ENCODE assay signal across 25 cellular contexts in the genomic region with DNA sequence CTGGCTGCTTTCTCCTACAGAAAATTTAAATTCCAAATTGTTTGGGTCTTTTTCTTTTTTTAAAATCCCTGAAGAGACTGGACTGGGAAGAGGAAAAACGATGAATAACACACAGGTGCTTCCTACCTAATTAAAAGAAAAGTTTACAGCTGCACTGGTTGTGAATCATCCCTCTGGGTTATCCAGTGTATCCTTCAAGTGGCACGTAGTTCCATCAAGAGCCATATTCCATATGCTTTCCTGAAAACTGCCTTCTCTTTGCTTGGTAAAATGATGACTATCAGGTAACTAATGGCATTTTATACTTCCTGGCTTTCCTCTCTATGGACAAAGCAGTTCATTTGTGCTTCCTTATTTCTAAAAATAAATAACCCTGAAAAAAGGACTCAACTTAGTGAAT.
"Had no signal": no experiment of that assay in that cellular context is flagged by ENCODE, and none has a peak within 500 bp of the region (broad histone marks: within the 10 kb centered on the region; RNA-seq: fewer than 3 reads in every experiment).

No MANE protein-coding gene starts in this region.

- H3K9me3 ChIP-seq: Peyer's patch, SJCRH30, SK-N-SH had no signal

- H3K36me3 Mint-ChIP-seq: activated CD4-positive, alpha-beta memory T cell treated with anti-CD3 and anti-CD28 coated beads for 36 hours; activated naive CD8-positive, alpha-beta T cell had no signal

- H3K4me3 Mint-ChIP-seq: activated B cell treated with CpG ODN at 0.5 μM for 24 hours; activated CD4-positive, alpha-beta memory T cell treated with anti-CD3 and anti-CD28 coated beads for 36 hours; activated CD4-positive, alpha-beta T cell treated with anti-CD3 and anti-CD28 coated beads, Interleukin-2, amount 10 ng/mL, durations not matched to agents 24 days and 14 days; activated naive CD4-positive, alpha-beta T cell treated with anti-CD3 and anti-CD28 coated beads for 36 hours; activated naive CD8-positive, alpha-beta T cell; activated T-helper 17 cell treated with anti-CD3 and anti-CD28 coated beads, Interleukin-2, amount 50 U/mL, for 72 hours; brain; central memory CD8-positive, alpha-beta T cell had no signal

- H3K27me3 Mint-ChIP-seq: activated B cell treated with CpG ODN at 0.5 μM for 24 hours; activated CD4-positive, alpha-beta memory T cell treated with anti-CD3 and anti-CD28 coated beads for 36 hours; activated CD4-positive, alpha-beta T cell treated with anti-CD3 and anti-CD28 coated beads, Interleukin-2, amount 10 ng/mL, durations not matched to agents 24 days and 14 days; activated naive CD8-positive, alpha-beta T cell; activated T-helper 17 cell treated with anti-CD3 and anti-CD28 coated beads, Interleukin-2, amount 50 U/mL, for 72 hours; brain; central memory CD8-positive, alpha-beta T cell had no signal

- H3K4me1 ChIP-seq: Peyer's patch had no signal

- H3K4me1 Mint-ChIP-seq: activated B cell treated with CpG ODN at 0.5 μM for 24 hours; activated CD4-positive, alpha-beta T cell treated with anti-CD3 and anti-CD28 coated beads, Interleukin-2, amount 10 ng/mL, durations not matched to agents 24 days and 14 days; activated T-helper 17 cell treated with anti-CD3 and anti-CD28 coated beads, Interleukin-2, amount 50 U/mL, for 72 hours; central memory CD8-positive, alpha-beta T cell had no signal

- H3K4me3 ChIP-seq: Peyer's patch, SJCRH30 had no signal

- H3K27ac Mint-ChIP-seq: activated B cell treated with CpG ODN at 0.5 μM for 24 hours; activated CD4-positive, alpha-beta memory T cell treated with anti-CD3 and anti-CD28 coated beads for 36 hours; activated CD4-positive, alpha-beta T cell treated with anti-CD3 and anti-CD28 coated beads, Interleukin-2, amount 10 ng/mL, durations not matched to agents 24 days and 14 days; activated naive CD4-positive, alpha-beta T cell treated with anti-CD3 and anti-CD28 coated beads for 36 hours; activated naive CD8-positive, alpha-beta T cell; activated T-helper 17 cell treated with anti-CD3 and anti-CD28 coated beads, Interleukin-2, amount 50 U/mL, for 72 hours; brain had no signal

- ATAC-seq: activated T-helper 17 cell treated with anti-CD3 and anti-CD28 coated beads, Interleukin-2, amount 50 U/mL, for 72 hours had no signal

- DNase-seq: activated B cell treated with CpG ODN at 0.5 μM for 24 hours; activated CD4-positive, alpha-beta memory T cell treated with anti-CD3 and anti-CD28 coated beads for 36 hours; activated CD4-positive, alpha-beta T cell treated with anti-CD3 and anti-CD28 coated beads for 1 hour; activated CD4-positive, alpha-beta T cell treated with anti-CD3 and anti-CD28 coated beads, Interleukin-2, amount 10 ng/mL, durations not matched to agents 24 days and 14 days; activated CD8-positive, alpha-beta memory T cell treated with anti-CD3 and anti-CD28 coated beads for 24 hours; activated gamma-delta T cell; activated naive CD4-positive, alpha-beta T cell treated with anti-CD3 and anti-CD28 coated beads for 36 hours; activated T-cell treated with anti-CD3 and anti-CD28 coated beads, Interleukin-2, amount 50 U/mL, for 48 hours; amygdala; KG1; NCI-H1048; NCI-H187 treated with DMSO at 0.1 percent for 48 hours; NCI-H2081 treated with DMSO at 0.1 percent for 48 hours; NCI-H345; NCI-H510A; Peyer's patch; Right ventricle myocardium superior; SK-N-SH; T-helper 1 cell had no signal

- H3K9me3 Mint-ChIP-seq: activated CD4-positive, alpha-beta T cell treated with anti-CD3 and anti-CD28 coated beads, Interleukin-2, amount 10 ng/mL, durations not matched to agents 24 days and 14 days; central memory CD8-positive, alpha-beta T cell had no signal

- H3K27ac ChIP-seq: Peyer's patch, RWPE1 had no signal

- H3K27me3 ChIP-seq: Peyer's patch, SJCRH30 had no signal

- H3K36me3 ChIP-seq: Peyer's patch, SJCRH30 had no signal
